14 cellular contexts compared by ENCODE assay signal in the genomic region with DNA sequence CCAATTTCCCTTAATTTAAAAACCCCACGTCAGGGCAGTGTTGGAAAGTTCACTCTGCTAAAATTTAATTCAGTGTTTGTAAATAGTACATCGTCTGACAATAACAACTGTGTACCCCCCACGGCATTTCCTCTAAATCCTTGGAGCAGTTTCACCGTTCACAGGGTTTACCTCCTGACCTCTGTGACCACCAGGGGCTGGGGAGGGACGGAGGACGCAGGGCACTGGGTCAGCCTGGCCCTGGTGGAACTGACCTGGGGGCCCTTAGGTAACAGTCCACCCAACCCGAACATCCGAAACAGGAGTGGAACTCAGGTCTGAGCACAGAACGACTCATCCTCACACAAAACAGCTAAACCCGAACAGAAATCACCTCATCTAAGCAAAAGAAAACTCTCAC. TPM values are rescaled to one million over a fixed set of nuclear protein-coding genes. Genes with fewer than 3 reads are reported as not detected.
DNase-seq lines count a peak whose midpoint lies in the region; ATAC-seq, FAIRE-seq and TF ChIP-seq lines count a peak whose summit lies in the region.
"Had no signal": no experiment of that assay in that cellular context is flagged by ENCODE, and none has a peak within 500 bp of the region (broad histone marks: within the 10 kb centered on the region; RNA-seq: fewer than 3 reads in every experiment).

No MANE protein-coding gene starts in this region.

- H2AFZ ChIP-seq in HepG2 (ENCODE audit: low read length): no peak overlapping the region

- no peak overlapping the region for H3K27ac ChIP-seq in HUES6 (ENCODE audit: low read depth, low read length)
- H3K27ac ChIP-seq in HepG2 (ENCODE audit: extremely low read length, insufficient read depth, low read length): no peak overlapping the region
- H3K27ac ChIP-seq: SJSA1, thoracic aorta had no signal

- H3K27ac Mint-ChIP-seq in activated T-helper 17 cell treated with anti-CD3 and anti-CD28 coated beads, Interleukin-2, amount 50 U/mL, for 72 hours: no peak overlapping the region
- H3K27ac Mint-ChIP-seq in stimulated activated effector memory CD8-positive, alpha-beta T cell treated with anti-CD3 and anti-CD28 coated beads, Interleukin-12 subunit alpha, Interleukin-12 subunit beta, amount 100 ng/mL, for 72 hours: no peak overlapping the region

- H3K36me3 ChIP-seq in HUES6 (ENCODE audit: control insufficient read depth, insufficient read depth, low read length) (no peaks in the 10 kb centered on the region), HepG2 (replicated peaks in 1 of 2; ENCODE audit: control insufficient read depth in 1 of 2, insufficient read depth in 2 of 2, low read length in 2 of 2) (no peaks in the 10 kb centered on the region)
- H3K36me3 ChIP-seq: SJSA1, thoracic aorta had no signal

- no TSS peak for BruUV-seq in HepG2 (replicated peaks; lab: Mats Ljungman, UMichigan)

- H3K4me3 Mint-ChIP-seq in activated T-helper 17 cell treated with anti-CD3 and anti-CD28 coated beads, Interleukin-2, amount 50 U/mL, for 72 hours: peak overlapping the region; percentile 87
- H3K4me3 Mint-ChIP-seq in stimulated activated effector memory CD8-positive, alpha-beta T cell treated with anti-CD3 and anti-CD28 coated beads, Interleukin-12 subunit alpha, Interleukin-12 subunit beta, amount 100 ng/mL, for 72 hours: peak overlapping the region; percentile 79

- CTCF ChIA-PET in HepG2 (lab: Yijun Ruan, JAX; ENCODE audit: low intra/inter-chr PET ratio, low total read pairs): interaction anchor here (1.5 kb wide), 1 partner anchor 35 kb away, joined by 4 read pairs; no protein-coding TSS in a partner anchor

- H3K4me3 ChIP-seq in HUES6 (ENCODE audit: low read depth, low read length) (peak overlapping the region; percentile 86; the same call in 1 of the 2 replicates), HepG2 (replicated peaks in 1 of 3; ENCODE audit: insufficient read depth in 1 of 3, low read depth in 2 of 3, low read length in 3 of 3) (peak overlapping the region in 1 of 3 experiments; percentile 24; a peak in 1 of 6 replicates)
- H3K4me3 ChIP-seq: SJSA1 had no signal

- FAIRE-seq in HepG2 (lab: Jason Lieb, UNC): peak; percentile 23

- 19% methylated on average over 10 of the region's 10 CpGs for WGBS in HepG2 (ENCODE audit: low lambda C conversion rate)

- TF ChIP-seq RAD21 in HepG2 (CRISPR knock-in tag; IDR thresholded peaks at IDR 0.05): no peak

- TF ChIP-seq EP300 in HepG2 (IDR thresholded peaks at IDR 0.05; ENCODE audit: low read depth in 2 of 2, low read length in 2 of 2) (no peak), HepG2 (CRISPR knock-in tag; IDR thresholded peaks at IDR 0.05; ENCODE audit: borderline replicate concordance) (no peak)

- H3K9me3 ChIP-seq in HUES6 (ENCODE audit: control insufficient read depth, insufficient read depth, low read depth, low read length): no peaks in the 10 kb centered on the region
- H3K9me3 ChIP-seq in HepG2 (ENCODE audit: low read length): no peaks in the 10 kb centered on the region
- H3K9me3 ChIP-seq: SJSA1, thoracic aorta had no signal

- in situ Hi-C loops in HepG2 (cut with HindIII; ENCODE audit: extremely low pct_ligation_motif_present, low pct_unique_long_range_greater_than_20kb): no loop called here

- no peaks in the 10 kb centered on the region for H3K9me3 Mint-ChIP-seq in activated T-helper 17 cell treated with anti-CD3 and anti-CD28 coated beads, Interleukin-2, amount 50 U/mL, for 72 hours
- H3K9me3 Mint-ChIP-seq in stimulated activated effector memory CD8-positive, alpha-beta T cell treated with anti-CD3 and anti-CD28 coated beads, Interleukin-12 subunit alpha, Interleukin-12 subunit beta, amount 100 ng/mL, for 72 hours: no peaks in the 10 kb centered on the region

- peaks cover 11% of the 10 kb centered on the region for H3K36me3 Mint-ChIP-seq in activated T-helper 17 cell treated with anti-CD3 and anti-CD28 coated beads, Interleukin-2, amount 50 U/mL, for 72 hours (ENCODE audit: low read depth)
- H3K36me3 Mint-ChIP-seq in stimulated activated effector memory CD8-positive, alpha-beta T cell treated with anti-CD3 and anti-CD28 coated beads, Interleukin-12 subunit alpha, Interleukin-12 subunit beta, amount 100 ng/mL, for 72 hours: peaks cover 5% of the 10 kb centered on the region

- H4K20me1 ChIP-seq in HepG2 (ENCODE audit: insufficient read depth, low read length): peaks cover 4% of the 10 kb centered on the region; the same call in 1 of the 2 replicates

- TF ChIP-seq POLR2A in HepG2 (IDR thresholded peaks at IDR 0.05; ENCODE audit: insufficient read depth in 1 of 2, low read depth in 2 of 2, low read length in 2 of 2): no peak

- ATAC-seq in activated T-helper 17 cell treated with anti-CD3 and anti-CD28 coated beads, Interleukin-2, amount 50 U/mL, for 72 hours (replicated peaks): no peak
- ATAC-seq in HepG2 (peak; percentile 19; the same call in 2 of the 3 replicates), HG03025 (IDR thresholded peaks at IDR 0.05; ENCODE audit: low FRiP score, unreplicated experiment) (no peak)
- ATAC-seq in stimulated activated effector memory CD8-positive, alpha-beta T cell treated with anti-CD3 and anti-CD28 coated beads, Interleukin-12 subunit alpha, Interleukin-12 subunit beta, amount 100 ng/mL, for 72 hours: no peak

- no peak for DNase-seq in HepG2 (ENCODE audit: low spot score)
- no peak for DNase-seq in stimulated activated effector memory CD8-positive, alpha-beta T cell treated with anti-CD3 and anti-CD28 coated beads, Interleukin-12 subunit alpha, Interleukin-12 subunit beta, amount 100 ng/mL, for 72 hours (ENCODE audit: low spot score in 2 of 2)
- DNase-seq in kidney tubule cell (ENCODE audit: low spot score): no peak
- no peak for DNase-seq in effector CD4-positive, alpha-beta T cell
- DNase-seq: COR-L47; effector memory CD4-positive, alpha-beta T cell; Karpas-422; mesenchymal stem cell; NCI-H2081 had no signal

- POLR2A ChIA-PET in HepG2 (lab: Yijun Ruan, JAX): interaction anchor here (2.6 kb wide), 1 partner anchor 36 kb away, joined by 9 read pairs; the partner anchor contains the start of gene TPD52L2

- intact Hi-C loops in HepG2 (cut with micrococcal nuclease; ENCODE audit: unreplicated experiment): no loop called here

- no peak overlapping the region for H3K9ac ChIP-seq in HUES6 (ENCODE audit: low read length)
- H3K9ac ChIP-seq in HepG2 (ENCODE audit: insufficient read depth, low read depth, low read length): no peak overlapping the region

- no peaks in the 10 kb centered on the region for H3K79me2 ChIP-seq in HepG2 (ENCODE audit: insufficient read depth, low read length)

- H3K4me2 ChIP-seq in HepG2 (ENCODE audit: low read depth, low read length): peak overlapping the region; percentile 88

- H3K4me1 Mint-ChIP-seq in activated T-helper 17 cell treated with anti-CD3 and anti-CD28 coated beads, Interleukin-2, amount 50 U/mL, for 72 hours: peaks cover 17% of the 10 kb centered on the region
- H3K4me1 Mint-ChIP-seq in stimulated activated effector memory CD8-positive, alpha-beta T cell treated with anti-CD3 and anti-CD28 coated beads, Interleukin-12 subunit alpha, Interleukin-12 subunit beta, amount 100 ng/mL, for 72 hours: peaks cover 25% of the 10 kb centered on the region

- peaks cover 27% of the 10 kb centered on the region for H3K27me3 Mint-ChIP-seq in activated T-helper 17 cell treated with anti-CD3 and anti-CD28 coated beads, Interleukin-2, amount 50 U/mL, for 72 hours

- no peak; the same call in 1 of the 2 replicates for TF ChIP-seq CTCF in HepG2 (CRISPR knock-in tag; IDR thresholded peaks at IDR 0.05)

- peaks cover 34% of the 10 kb centered on the region for H3K27me3 ChIP-seq in HUES6 (ENCODE audit: control insufficient read depth, insufficient read depth, low read length)
- peaks cover 13 to 32% of the 10 kb centered on the region in 2 experiments for H3K27me3 ChIP-seq in HepG2 (ENCODE audit: control insufficient read depth in 1 of 2, insufficient read depth in 2 of 2, low read length in 2 of 2)

- peaks cover 26% of the 10 kb centered on the region for H3K4me1 ChIP-seq in HUES6 (ENCODE audit: control insufficient read depth, insufficient read depth, low read length)
- H3K4me1 ChIP-seq in HepG2 (ENCODE audit: insufficient read depth, low read length): peaks cover 52% of the 10 kb centered on the region

RNA-seq across cellular contexts. Expression of gene ZBTB46, which starts 2.1 kb away (rescaled TPM):
- 1 to 10 TPM in 1 of 2 donors, under 1 TPM in 1; 0.54 to 6.2 TPM for total RNA-seq in activated T-helper 17 cell treated with anti-CD3 and anti-CD28 coated beads, Interleukin-2, amount 50 U/mL, for 72 hours
- total RNA-seq in HepG2 (2016; rRNA removed; fragmentation: Illumina TruSeq; extraction: Trizol): 10.9 and 13.5 TPM in 2 replicates
- total RNA-seq in HepG2 (2016; cell fraction: cytosol; rRNA removed; fragmentation: Illumina TruSeq; extraction: Trizol; ENCODE audit: low read depth): 74.9 and 80.6 TPM in 2 replicates
- total RNA-seq in HepG2 (2016; cell fraction: insoluble cytoplasmic fraction; rRNA removed; fragmentation: Illumina TruSeq; extraction: Trizol): 10.9 and 15.4 TPM in 2 replicates
- 51.8 and 55.2 TPM in 2 replicates for total RNA-seq in HepG2 (2016; cell fraction: membrane; rRNA removed; fragmentation: Illumina TruSeq; extraction: Trizol)
- total RNA-seq in HepG2 (2016; cell fraction: nucleus; rRNA removed; fragmentation: Illumina TruSeq; extraction: Trizol): 8.7 and 9.2 TPM in 2 replicates
- 1.6 and 2.7 TPM in 2 replicates for polyA plus RNA-seq in HepG2 (2011; rRNA removed)
- polyA plus RNA-seq in HepG2 (2011; cell fraction: cytosol; rRNA removed): 1.6 and 2.0 TPM in 2 replicates
- polyA plus RNA-seq in HepG2 (2011; cell fraction: nucleus; rRNA removed): 7.2 and 7.6 TPM in 2 replicates
- polyA plus RNA-seq in HepG2 (2012): 3.8 and 5.3 TPM in 2 replicates
- 0.45 and 0.85 TPM in 2 replicates for polyA plus RNA-seq in HepG2 (2016; cell fraction: cytosol; fragmentation: Illumina TruSeq; extraction: Trizol; ENCODE audit: low read depth)
- 3.9 and 4.2 TPM in 2 replicates for polyA plus RNA-seq in HepG2 (2016; cell fraction: insoluble cytoplasmic fraction; fragmentation: Illumina TruSeq; extraction: Trizol; ENCODE audit: low read depth)
- 1.4 and 1.5 TPM in 2 replicates for polyA plus RNA-seq in HepG2 (2016; cell fraction: membrane; fragmentation: Illumina TruSeq; extraction: Trizol; ENCODE audit: low read depth)
- polyA plus RNA-seq in HepG2 (2016; cell fraction: nucleus; fragmentation: Illumina TruSeq; extraction: Trizol; ENCODE audit: insufficient read depth, low read depth): 7.1 and 7.5 TPM in 2 replicates
- polyA minus RNA-seq in HepG2 (2011; rRNA and poly(A)+ RNA removed; ENCODE audit: low replicate concordance): 18.8 and 33.6 TPM in 2 replicates
- polyA minus RNA-seq in HepG2 (2011; cell fraction: cytosol; rRNA and poly(A)+ RNA removed): 8.3 and 9.0 TPM in 2 replicates
- polyA minus RNA-seq in HepG2 (2011; cell fraction: nucleus; rRNA and poly(A)+ RNA removed): 5.4 and 9.1 TPM in 2 replicates

RNA-seq across cellular contexts. Expression of gene ABHD16B, which starts 32.3 kb away (rescaled TPM):
- under 1 TPM in 1 of 2 donors, not detected in 1; 0.19 TPM for total RNA-seq in activated T-helper 17 cell treated with anti-CD3 and anti-CD28 coated beads, Interleukin-2, amount 50 U/mL, for 72 hours
- total RNA-seq in HepG2 (2016; rRNA removed; fragmentation: Illumina TruSeq; extraction: Trizol): not detected in 2 replicates
- total RNA-seq in HepG2 (2016; cell fraction: cytosol; rRNA removed; fragmentation: Illumina TruSeq; extraction: Trizol; ENCODE audit: low read depth): not detected in 2 replicates
- total RNA-seq in HepG2 (2016; cell fraction: insoluble cytoplasmic fraction; rRNA removed; fragmentation: Illumina TruSeq; extraction: Trizol): not detected in 2 replicates
- not detected in 2 replicates for total RNA-seq in HepG2 (2016; cell fraction: membrane; rRNA removed; fragmentation: Illumina TruSeq; extraction: Trizol)
- not detected in 2 replicates for total RNA-seq in HepG2 (2016; cell fraction: nucleus; rRNA removed; fragmentation: Illumina TruSeq; extraction: Trizol)
- not detected in 2 replicates for polyA plus RNA-seq in HepG2 (2011; rRNA removed)
- polyA plus RNA-seq in HepG2 (2011; cell fraction: cytosol; rRNA removed): not detected in 2 replicates
- not detected in 2 replicates for polyA plus RNA-seq in HepG2 (2011; cell fraction: nucleus; rRNA removed)
- not detected in 2 replicates for polyA plus RNA-seq in HepG2 (2012)
- polyA plus RNA-seq in HepG2 (2016; cell fraction: cytosol; fragmentation: Illumina TruSeq; extraction: Trizol; ENCODE audit: low read depth): not detected in 2 replicates
- not detected in 2 replicates for polyA plus RNA-seq in HepG2 (2016; cell fraction: insoluble cytoplasmic fraction; fragmentation: Illumina TruSeq; extraction: Trizol; ENCODE audit: low read depth)
- not detected in 2 replicates for polyA plus RNA-seq in HepG2 (2016; cell fraction: membrane; fragmentation: Illumina TruSeq; extraction: Trizol; ENCODE audit: low read depth)
- polyA plus RNA-seq in HepG2 (2016; cell fraction: nucleus; fragmentation: Illumina TruSeq; extraction: Trizol; ENCODE audit: insufficient read depth, low read depth): not detected in 2 replicates
- not detected in 2 replicates for polyA minus RNA-seq in HepG2 (2011; rRNA and poly(A)+ RNA removed; ENCODE audit: low replicate concordance)
- polyA minus RNA-seq in HepG2 (2011; cell fraction: cytosol; rRNA and poly(A)+ RNA removed): not detected in 2 replicates
- polyA minus RNA-seq in HepG2 (2011; cell fraction: nucleus; rRNA and poly(A)+ RNA removed): not detected in 2 replicates
- total RNA-seq: SJSA1, thoracic aorta had no signal

RNA-seq across cellular contexts. Expression of gene TPD52L2, which starts 36.1 kb away (rescaled TPM):
- total RNA-seq in activated T-helper 17 cell treated with anti-CD3 and anti-CD28 coated beads, Interleukin-2, amount 50 U/mL, for 72 hours: 10 to 100 TPM; 54.8 to 92.9 TPM
- total RNA-seq in HepG2 (2016; rRNA removed; fragmentation: Illumina TruSeq; extraction: Trizol): 156 and 187 TPM in 2 replicates
- 17.3 and 18.9 TPM in 2 replicates for total RNA-seq in HepG2 (2016; cell fraction: cytosol; rRNA removed; fragmentation: Illumina TruSeq; extraction: Trizol; ENCODE audit: low read depth)
- total RNA-seq in HepG2 (2016; cell fraction: insoluble cytoplasmic fraction; rRNA removed; fragmentation: Illumina TruSeq; extraction: Trizol): 159 and 183 TPM in 2 replicates
- total RNA-seq in HepG2 (2016; cell fraction: membrane; rRNA removed; fragmentation: Illumina TruSeq; extraction: Trizol): 68.0 and 74.8 TPM in 2 replicates
- 80.6 and 85.7 TPM in 2 replicates for total RNA-seq in HepG2 (2016; cell fraction: nucleus; rRNA removed; fragmentation: Illumina TruSeq; extraction: Trizol)
- polyA plus RNA-seq in HepG2 (2011; rRNA removed): 184 and 198 TPM in 2 replicates
- polyA plus RNA-seq in HepG2 (2011; cell fraction: cytosol; rRNA removed): 197 and 204 TPM in 2 replicates
- polyA plus RNA-seq in HepG2 (2011; cell fraction: nucleus; rRNA removed): 163 and 169 TPM in 2 replicates
- polyA plus RNA-seq in HepG2 (2012): 96.3 and 115 TPM in 2 replicates
- polyA plus RNA-seq in HepG2 (2016; cell fraction: cytosol; fragmentation: Illumina TruSeq; extraction: Trizol; ENCODE audit: low read depth): 18.7 and 19.4 TPM in 2 replicates
- 188 and 207 TPM in 2 replicates for polyA plus RNA-seq in HepG2 (2016; cell fraction: insoluble cytoplasmic fraction; fragmentation: Illumina TruSeq; extraction: Trizol; ENCODE audit: low read depth)
- 59.6 and 59.7 TPM in 2 replicates for polyA plus RNA-seq in HepG2 (2016; cell fraction: membrane; fragmentation: Illumina TruSeq; extraction: Trizol; ENCODE audit: low read depth)
- 162 and 173 TPM in 2 replicates for polyA plus RNA-seq in HepG2 (2016; cell fraction: nucleus; fragmentation: Illumina TruSeq; extraction: Trizol; ENCODE audit: insufficient read depth, low read depth)
- 128 and 150 TPM in 2 replicates for polyA minus RNA-seq in HepG2 (2011; rRNA and poly(A)+ RNA removed; ENCODE audit: low replicate concordance)
- 114 and 118 TPM in 2 replicates for polyA minus RNA-seq in HepG2 (2011; cell fraction: cytosol; rRNA and poly(A)+ RNA removed)
- 47.3 and 56.6 TPM in 2 replicates for polyA minus RNA-seq in HepG2 (2011; cell fraction: nucleus; rRNA and poly(A)+ RNA removed)
